9 cellular contexts compared by ENCODE assay signal in the genomic region with DNA sequence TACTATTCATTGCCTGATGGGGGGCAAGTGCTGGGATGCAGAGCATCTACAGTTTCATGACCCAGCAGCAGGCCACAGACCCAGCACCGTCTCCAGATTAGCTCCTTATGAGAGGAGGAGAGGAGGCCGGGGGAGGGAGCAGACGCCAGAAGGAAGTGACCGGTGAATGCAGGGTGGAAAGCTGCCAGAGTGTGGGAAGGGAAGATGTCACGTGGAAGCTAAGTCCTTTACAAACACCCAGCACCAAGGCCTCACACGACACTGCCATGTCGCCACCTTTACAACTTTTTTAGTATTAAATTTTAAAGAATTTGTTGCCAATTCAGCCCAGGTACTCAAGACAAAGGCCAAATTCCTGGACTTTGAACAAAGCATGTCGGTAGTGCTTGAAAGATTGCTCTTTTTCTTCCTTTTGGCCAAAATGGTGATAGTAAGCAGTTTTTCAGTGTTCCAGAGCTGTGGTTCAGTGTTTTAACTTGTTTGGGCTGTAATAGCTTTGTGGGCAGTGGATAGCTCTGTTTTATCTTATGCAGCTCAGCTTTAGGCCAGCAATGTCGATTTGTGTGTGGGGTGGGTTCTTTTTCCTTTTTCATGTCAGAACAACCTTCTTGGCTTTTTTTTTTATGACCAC. TPM values are rescaled to one million over a fixed set of nuclear protein-coding genes. Genes with fewer than 3 reads are reported as not detected.
A peak's percentile ranks its signal among the peaks of the same experiment; 100 is the strongest.
DNase-seq lines count a peak whose midpoint lies in the region; ATAC-seq and TF ChIP-seq lines count a peak whose summit lies in the region.
"Had no signal": no experiment of that assay in that cellular context is flagged by ENCODE, and none has a peak within 500 bp of the region (broad histone marks: within the 10 kb centered on the region; RNA-seq: fewer than 3 reads in every experiment).

No MANE protein-coding gene starts in this region.

- no peaks in the 10 kb centered on the region for H3K9me3 ChIP-seq in right cardiac atrium (ENCODE audit: control insufficient read depth, low read length)
- H3K9me3 ChIP-seq in sigmoid colon, result no peaks in the 10 kb centered on the region

- H3K4me1 Mint-ChIP-seq in activated naive CD4-positive, alpha-beta T cell treated with anti-CD3 and anti-CD28 coated beads for 36 hours (ENCODE audit: low read depth), result peaks cover 11% of the 10 kb centered on the region
- H3K4me1 Mint-ChIP-seq in natural killer cell treated with Interleukin-12 subunit alpha and Interleukin-12 subunit beta and Interleukin-15 and Interleukin-18, amount 100 ng/mL, for 72 hours (ENCODE audit: low read depth in 2 of 2), result peaks cover 14 to 15% of the 10 kb centered on the region in 2 donors

- 10% methylated on average over 9 of the region's 9 CpGs for WGBS in right cardiac atrium
- WGBS in sigmoid colon, 2 donors, result 11 to 46% methylated on average over 9 of the region's 9 CpGs

- H3K4me3 Mint-ChIP-seq in activated naive CD4-positive, alpha-beta T cell treated with anti-CD3 and anti-CD28 coated beads for 36 hours, result no peak overlapping the region
- H3K4me3 Mint-ChIP-seq in natural killer cell treated with Interleukin-12 subunit alpha and Interleukin-12 subunit beta and Interleukin-15 and Interleukin-18, amount 100 ng/mL, for 72 hours, result no peak overlapping the region

- H3K4me3 ChIP-seq in right cardiac atrium (ENCODE audit: low read length) (no peak overlapping the region), sigmoid colon (no peak overlapping the region)

- no peak for TF ChIP-seq EP300 in sigmoid colon (IDR thresholded peaks at IDR 0.05)

- H3K9me3 Mint-ChIP-seq in activated naive CD4-positive, alpha-beta T cell treated with anti-CD3 and anti-CD28 coated beads for 36 hours, result no peaks in the 10 kb centered on the region
- no peaks in the 10 kb centered on the region for H3K9me3 Mint-ChIP-seq in natural killer cell treated with Interleukin-12 subunit alpha and Interleukin-12 subunit beta and Interleukin-15 and Interleukin-18, amount 100 ng/mL, for 72 hours

- peak; percentile 79 to 84 for ATAC-seq in right cardiac atrium
- ATAC-seq in GM21367 (IDR thresholded peaks at IDR 0.05; ENCODE audit: unreplicated experiment), result no peak
- no peak for ATAC-seq in GM19035 (IDR thresholded peaks at IDR 0.05; ENCODE audit: unreplicated experiment)
- ATAC-seq in natural killer cell treated with Interleukin-12 subunit alpha and Interleukin-12 subunit beta and Interleukin-15 and Interleukin-18, amount 100 ng/mL, for 72 hours, result no peak

- H3K36me3 ChIP-seq in sigmoid colon, result no peaks in the 10 kb centered on the region

- peaks cover 19% of the 10 kb centered on the region for H3K4me1 ChIP-seq in right cardiac atrium (ENCODE audit: control insufficient read depth, insufficient read depth, low read length)
- H3K4me1 ChIP-seq in sigmoid colon, result peaks cover 0 to 100% (median 93%) of the 10 kb centered on the region in 4 donors

- CTCF ChIA-PET in activated naive CD4-positive, alpha-beta T cell treated with anti-CD3 and anti-CD28 coated beads for 36 hours (lab: Charles Lee), result interaction anchor here (0.9 to 3.2 kb wide), 6 partner anchors 9 to 122 kb away, joined by 3 to 13 read pairs (median 4); no protein-coding TSS in a partner anchor

- intact Hi-C loops in right cardiac atrium (cut with DNase I), result no loop called here
- intact Hi-C loops in sigmoid colon (cut with DNase I), result no loop called here
- intact Hi-C loops in activated naive CD4-positive, alpha-beta T cell treated with anti-CD3 and anti-CD28 coated beads for 36 hours (cut with micrococcal nuclease), result no loop called here

- in situ Hi-C loops in G401 (cut with HindIII; ENCODE audit: low sequenced_read_pairs), result no loop called here

- TF ChIP-seq POLR2A in sigmoid colon (IDR thresholded peaks at IDR 0.05), result no peak

- no peak for TF ChIP-seq CTCF in sigmoid colon (IDR thresholded peaks at IDR 0.05)

- no peaks in the 10 kb centered on the region for H3K36me3 Mint-ChIP-seq in activated naive CD4-positive, alpha-beta T cell treated with anti-CD3 and anti-CD28 coated beads for 36 hours (ENCODE audit: low read depth)
- no peaks in the 10 kb centered on the region for H3K36me3 Mint-ChIP-seq in natural killer cell treated with Interleukin-12 subunit alpha and Interleukin-12 subunit beta and Interleukin-15 and Interleukin-18, amount 100 ng/mL, for 72 hours

- H3K27ac ChIP-seq in right cardiac atrium (ENCODE audit: low read length) (peak overlapping the region; percentile 30), sigmoid colon (peak overlapping the region; percentile 82 to 96 (median 88))

- no peak overlapping the region for H3K27ac Mint-ChIP-seq in activated naive CD4-positive, alpha-beta T cell treated with anti-CD3 and anti-CD28 coated beads for 36 hours
- H3K27ac Mint-ChIP-seq in natural killer cell treated with Interleukin-12 subunit alpha and Interleukin-12 subunit beta and Interleukin-15 and Interleukin-18, amount 100 ng/mL, for 72 hours, result no peak overlapping the region

- DNase-seq in G401 (ENCODE audit: low spot score) (peak; percentile 94), astrocyte of the hippocampus (ENCODE audit: low read depth, low spot score) (peak; percentile 90), right cardiac atrium (peak; percentile 84 to 92 (median 90)), sigmoid colon (peak; percentile 95)
- no peak for DNase-seq in activated naive CD4-positive, alpha-beta T cell treated with anti-CD3 and anti-CD28 coated beads for 36 hours
- no peak for DNase-seq in natural killer cell treated with Interleukin-12 subunit alpha and Interleukin-12 subunit beta and Interleukin-15 and Interleukin-18, amount 100 ng/mL, for 72 hours (ENCODE audit: low spot score)
- DNase-seq: NCI-H2171 treated with DMSO at 0.1 percent for 48 hours had no signal

- no peaks in the 10 kb centered on the region for H3K27me3 ChIP-seq in right cardiac atrium (ENCODE audit: control insufficient read depth, insufficient read depth)
- H3K27me3 ChIP-seq in sigmoid colon, result no peaks in the 10 kb centered on the region

- H3K27me3 Mint-ChIP-seq in activated naive CD4-positive, alpha-beta T cell treated with anti-CD3 and anti-CD28 coated beads for 36 hours (ENCODE audit: low read depth), result no peaks in the 10 kb centered on the region
- no peaks in the 10 kb centered on the region for H3K27me3 Mint-ChIP-seq in natural killer cell treated with Interleukin-12 subunit alpha and Interleukin-12 subunit beta and Interleukin-15 and Interleukin-18, amount 100 ng/mL, for 72 hours

RNA-seq across cellular contexts. Expression of a gene that starts 58.2 kb away (rescaled TPM):
- 7.4 and 33.8 TPM in 2 replicates for total RNA-seq in G401 (2014; rRNA removed; shearing (Covaris generic))
- total RNA-seq in right cardiac atrium (10 to 100 TPM; 68.6 to 76.9 (median 73.6) TPM), sigmoid colon (100 to 1,000 TPM; 150 to 178 (median 155) TPM)
- polyA plus RNA-seq in right cardiac atrium (14.6 TPM), sigmoid colon (10 to 100 TPM; 16.8 to 23.1 (median 19.9) TPM)
- total RNA-seq in activated naive CD4-positive, alpha-beta T cell treated with anti-CD3 and anti-CD28 coated beads for 36 hours, result 10 to 100 TPM; 16.3 to 18.6 TPM
- 10 to 100 TPM; 24.5 to 29.5 TPM for total RNA-seq in natural killer cell treated with Interleukin-12 subunit alpha and Interleukin-12 subunit beta and Interleukin-15 and Interleukin-18, amount 100 ng/mL, for 72 hours

Comparison
In these comparisons a context has a peak if more than half of its experiments do, and no peak if none do; other contexts are left out.
1. DNase-seq: peak in G401 (single experiment), astrocyte of the hippocampus (single experiment), right cardiac atrium (3 of 3) and sigmoid colon (single experiment); none in activated naive CD4-positive, alpha-beta T cell treated with anti-CD3 and anti-CD28 coated beads for 36 hours (single experiment) and natural killer cell treated with Interleukin-12 subunit alpha and Interleukin-12 subunit beta and Interleukin-15 and Interleukin-18, amount 100 ng/mL, for 72 hours (single experiment).
2. ATAC-seq: peak in right cardiac atrium (2 of 2); none in GM21367 (single experiment), GM19035 (single experiment) and natural killer cell treated with Interleukin-12 subunit alpha and Interleukin-12 subunit beta and Interleukin-15 and Interleukin-18, amount 100 ng/mL, for 72 hours (0 of 2).